ENCODE assay signal across 1 cellular context in the genomic region with DNA sequence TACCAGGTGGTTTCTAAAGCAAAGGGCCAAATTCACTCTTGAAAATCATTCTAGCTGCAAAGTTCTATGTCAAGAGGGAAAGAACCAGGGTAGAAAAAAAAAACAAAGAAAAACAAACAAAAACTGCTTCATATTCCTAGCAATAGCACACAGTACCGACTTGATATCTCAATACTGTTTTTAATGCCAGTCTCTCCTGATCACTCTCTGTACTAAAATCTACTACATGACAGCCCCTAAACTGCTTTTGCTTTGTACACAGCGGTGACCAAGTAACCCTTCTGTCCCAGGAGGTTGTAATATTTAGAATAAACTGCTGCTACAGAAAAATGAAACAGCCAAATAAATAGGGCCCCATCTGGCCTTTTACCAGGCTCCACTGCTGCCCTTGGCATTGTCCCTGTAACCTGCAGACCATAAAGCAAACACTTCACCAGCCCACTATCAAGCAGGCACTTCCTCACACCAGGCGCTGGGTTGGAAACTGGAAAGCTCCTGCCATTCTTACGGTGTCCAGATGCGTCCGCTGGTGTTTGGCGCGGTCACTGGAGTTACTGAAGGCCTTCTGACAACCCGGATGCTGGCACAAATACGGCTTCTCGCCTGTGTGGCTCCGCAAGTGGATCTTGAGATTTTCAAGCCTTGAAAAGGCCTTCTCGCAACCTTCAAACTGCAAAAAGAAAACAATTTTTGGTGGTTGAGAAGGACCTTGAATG.
TF ChIP-seq lines count a peak whose summit lies in the region.

No MANE protein-coding gene starts in this region.

TF ChIP-seq in HepG2, 621 proteins besides CTCF, POLR2A, EP300 and RAD21:
- TF ChIP-seq, protein P1, sequence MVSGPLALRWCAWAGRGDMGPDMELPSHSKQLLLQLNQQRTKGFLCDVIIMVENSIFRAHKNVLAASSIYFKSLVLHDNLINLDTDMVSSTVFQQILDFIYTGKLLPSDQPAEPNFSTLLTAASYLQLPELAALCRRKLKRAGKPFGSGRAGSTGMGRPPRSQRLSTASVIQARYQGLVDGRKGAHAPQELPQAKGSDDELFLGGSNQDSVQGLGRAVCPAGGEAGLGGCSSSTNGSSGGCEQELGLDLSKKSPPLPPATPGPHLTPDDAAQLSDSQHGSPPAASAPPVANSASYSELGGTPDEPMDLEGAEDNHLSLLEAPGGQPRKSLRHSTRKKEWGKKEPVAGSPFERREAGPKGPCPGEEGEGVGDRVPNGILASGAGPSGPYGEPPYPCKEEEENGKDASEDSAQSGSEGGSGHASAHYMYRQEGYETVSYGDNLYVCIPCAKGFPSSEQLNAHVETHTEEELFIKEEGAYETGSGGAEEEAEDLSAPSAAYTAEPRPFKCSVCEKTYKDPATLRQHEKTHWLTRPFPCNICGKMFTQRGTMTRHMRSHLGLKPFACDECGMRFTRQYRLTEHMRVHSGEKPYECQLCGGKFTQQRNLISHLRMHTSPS (CRISPR knock-in tag; IDR thresholded peaks at IDR 0.05; ENCODE audit: low read depth): no peak
- no peak for TF ChIP-seq ZNF350 (CRISPR knock-in tag; IDR thresholded peaks at IDR 0.05; ENCODE audit: borderline replicate concordance, low read depth)
- TF ChIP-seq NR3C1 (CRISPR knock-in tag; IDR thresholded peaks at IDR 0.05): no peak
- no peak for TF ChIP-seq HIVEP1 (CRISPR knock-in tag; IDR thresholded peaks at IDR 0.05)
- TF ChIP-seq ZNF747 (CRISPR knock-in tag; IDR thresholded peaks at IDR 0.05; ENCODE audit: borderline replicate concordance): no peak
- TF ChIP-seq NFIC (IDR thresholded peaks at IDR 0.05; ENCODE audit: low read length): no peak
- TF ChIP-seq, protein P2, sequence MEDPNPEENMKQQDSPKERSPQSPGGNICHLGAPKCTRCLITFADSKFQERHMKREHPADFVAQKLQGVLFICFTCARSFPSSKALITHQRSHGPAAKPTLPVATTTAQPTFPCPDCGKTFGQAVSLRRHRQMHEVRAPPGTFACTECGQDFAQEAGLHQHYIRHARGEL (CRISPR knock-in tag; IDR thresholded peaks at IDR 0.05): no peak
- TF ChIP-seq TBX3 (IDR thresholded peaks at IDR 0.05; ENCODE audit: borderline replicate concordance): no peak
- no peak for TF ChIP-seq ZNF124 (CRISPR knock-in tag; IDR thresholded peaks at IDR 0.05)
- TF ChIP-seq, protein P3, sequence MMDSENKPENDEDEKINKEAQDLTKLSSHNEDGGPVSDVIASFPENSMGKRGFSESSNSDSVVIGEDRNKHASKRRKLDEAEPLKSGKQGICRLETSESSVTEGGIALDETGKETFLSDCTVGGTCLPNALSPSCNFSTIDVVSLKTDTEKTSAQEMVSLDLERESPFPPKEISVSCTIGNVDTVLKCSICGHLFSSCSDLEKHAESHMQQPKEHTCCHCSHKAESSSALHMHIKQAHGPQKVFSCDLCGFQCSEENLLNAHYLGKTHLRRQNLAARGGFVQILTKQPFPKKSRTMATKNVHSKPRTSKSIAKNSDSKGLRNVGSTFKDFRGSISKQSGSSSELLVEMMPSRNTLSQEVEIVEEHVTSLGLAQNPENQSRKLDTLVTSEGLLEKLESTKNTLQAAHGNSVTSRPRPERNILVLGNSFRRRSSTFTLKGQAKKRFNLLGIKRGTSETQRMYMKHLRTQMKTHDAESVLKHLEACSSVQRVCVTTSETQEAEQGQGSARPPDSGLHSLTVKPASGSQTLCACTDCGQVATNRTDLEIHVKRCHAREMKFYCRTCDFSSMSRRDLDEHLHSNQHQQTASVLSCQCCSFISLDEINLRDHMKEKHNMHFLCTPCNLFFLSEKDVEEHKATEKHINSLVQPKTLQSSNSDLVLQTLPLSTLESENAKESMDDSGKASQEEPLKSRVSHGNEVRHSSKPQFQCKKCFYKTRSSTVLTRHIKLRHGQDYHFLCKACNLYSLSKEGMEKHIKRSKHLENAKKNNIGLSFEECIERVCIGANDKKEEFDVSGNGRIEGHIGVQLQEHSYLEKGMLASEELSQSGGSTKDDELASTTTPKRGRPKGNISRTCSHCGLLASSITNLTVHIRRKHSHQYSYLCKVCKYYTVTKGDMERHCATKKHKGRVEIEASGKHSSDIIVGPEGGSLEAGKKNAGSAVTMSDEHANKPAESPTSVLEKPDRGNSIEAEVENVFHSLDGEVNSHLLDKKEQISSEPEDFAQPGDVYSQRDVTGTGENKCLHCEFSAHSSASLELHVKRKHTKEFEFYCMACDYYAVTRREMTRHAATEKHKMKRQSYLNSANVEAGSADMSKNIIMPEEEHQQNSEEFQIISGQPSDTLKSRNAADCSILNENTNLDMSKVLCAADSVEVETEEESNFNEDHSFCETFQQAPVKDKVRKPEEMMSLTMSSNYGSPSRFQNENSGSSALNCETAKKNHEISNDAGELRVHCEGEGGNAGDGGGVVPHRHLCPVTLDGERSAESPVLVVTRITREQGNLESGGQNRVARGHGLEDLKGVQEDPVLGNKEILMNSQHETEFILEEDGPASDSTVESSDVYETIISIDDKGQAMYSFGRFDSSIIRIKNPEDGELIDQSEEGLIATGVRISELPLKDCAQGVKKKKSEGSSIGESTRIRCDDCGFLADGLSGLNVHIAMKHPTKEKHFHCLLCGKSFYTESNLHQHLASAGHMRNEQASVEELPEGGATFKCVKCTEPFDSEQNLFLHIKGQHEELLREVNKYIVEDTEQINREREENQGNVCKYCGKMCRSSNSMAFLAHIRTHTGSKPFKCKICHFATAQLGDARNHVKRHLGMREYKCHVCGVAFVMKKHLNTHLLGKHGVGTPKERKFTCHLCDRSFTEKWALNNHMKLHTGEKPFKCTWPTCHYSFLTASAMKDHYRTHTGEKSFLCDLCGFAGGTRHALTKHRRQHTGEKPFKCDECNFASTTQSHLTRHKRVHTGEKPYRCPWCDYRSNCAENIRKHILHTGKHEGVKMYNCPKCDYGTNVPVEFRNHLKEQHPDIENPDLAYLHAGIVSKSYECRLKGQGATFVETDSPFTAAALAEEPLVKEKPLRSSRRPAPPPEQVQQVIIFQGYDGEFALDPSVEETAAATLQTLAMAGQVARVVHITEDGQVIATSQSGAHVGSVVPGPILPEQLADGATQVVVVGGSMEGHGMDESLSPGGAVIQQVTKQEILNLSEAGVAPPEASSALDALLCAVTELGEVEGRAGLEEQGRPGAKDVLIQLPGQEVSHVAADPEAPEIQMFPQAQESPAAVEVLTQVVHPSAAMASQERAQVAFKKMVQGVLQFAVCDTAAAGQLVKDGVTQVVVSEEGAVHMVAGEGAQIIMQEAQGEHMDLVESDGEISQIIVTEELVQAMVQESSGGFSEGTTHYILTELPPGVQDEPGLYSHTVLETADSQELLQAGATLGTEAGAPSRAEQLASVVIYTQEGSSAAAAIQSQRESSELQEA (CRISPR knock-in tag; IDR thresholded peaks at IDR 0.05; ENCODE audit: not compliant biosample characterization): no peak
- TF ChIP-seq, protein P4, sequence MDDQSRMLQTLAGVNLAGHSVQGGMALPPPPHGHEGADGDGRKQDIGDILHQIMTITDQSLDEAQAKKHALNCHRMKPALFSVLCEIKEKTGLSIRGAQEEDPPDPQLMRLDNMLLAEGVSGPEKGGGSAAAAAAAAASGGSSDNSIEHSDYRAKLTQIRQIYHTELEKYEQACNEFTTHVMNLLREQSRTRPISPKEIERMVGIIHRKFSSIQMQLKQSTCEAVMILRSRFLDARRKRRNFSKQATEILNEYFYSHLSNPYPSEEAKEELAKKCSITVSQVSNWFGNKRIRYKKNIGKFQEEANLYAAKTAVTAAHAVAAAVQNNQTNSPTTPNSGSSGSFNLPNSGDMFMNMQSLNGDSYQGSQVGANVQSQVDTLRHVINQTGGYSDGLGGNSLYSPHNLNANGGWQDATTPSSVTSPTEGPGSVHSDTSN (CRISPR knock-in tag; IDR thresholded peaks at IDR 0.05; ENCODE audit: borderline replicate concordance): no peak
- TF ChIP-seq RARG (CRISPR knock-in tag; IDR thresholded peaks at IDR 0.05; ENCODE audit: low read depth): no peak
- TF ChIP-seq MED8 (CRISPR knock-in tag; IDR thresholded peaks at IDR 0.05; ENCODE audit: insufficient replicate concordance): no peak
- TF ChIP-seq ZNF160 (CRISPR knock-in tag; IDR thresholded peaks at IDR 0.05): no peak
- no peak for TF ChIP-seq ZNF143 (CRISPR knock-in tag; IDR thresholded peaks at IDR 0.05)
- TF ChIP-seq NFE2L1 (CRISPR knock-in tag; IDR thresholded peaks at IDR 0.05; ENCODE audit: borderline replicate concordance): no peak
- TF ChIP-seq, protein P5, sequence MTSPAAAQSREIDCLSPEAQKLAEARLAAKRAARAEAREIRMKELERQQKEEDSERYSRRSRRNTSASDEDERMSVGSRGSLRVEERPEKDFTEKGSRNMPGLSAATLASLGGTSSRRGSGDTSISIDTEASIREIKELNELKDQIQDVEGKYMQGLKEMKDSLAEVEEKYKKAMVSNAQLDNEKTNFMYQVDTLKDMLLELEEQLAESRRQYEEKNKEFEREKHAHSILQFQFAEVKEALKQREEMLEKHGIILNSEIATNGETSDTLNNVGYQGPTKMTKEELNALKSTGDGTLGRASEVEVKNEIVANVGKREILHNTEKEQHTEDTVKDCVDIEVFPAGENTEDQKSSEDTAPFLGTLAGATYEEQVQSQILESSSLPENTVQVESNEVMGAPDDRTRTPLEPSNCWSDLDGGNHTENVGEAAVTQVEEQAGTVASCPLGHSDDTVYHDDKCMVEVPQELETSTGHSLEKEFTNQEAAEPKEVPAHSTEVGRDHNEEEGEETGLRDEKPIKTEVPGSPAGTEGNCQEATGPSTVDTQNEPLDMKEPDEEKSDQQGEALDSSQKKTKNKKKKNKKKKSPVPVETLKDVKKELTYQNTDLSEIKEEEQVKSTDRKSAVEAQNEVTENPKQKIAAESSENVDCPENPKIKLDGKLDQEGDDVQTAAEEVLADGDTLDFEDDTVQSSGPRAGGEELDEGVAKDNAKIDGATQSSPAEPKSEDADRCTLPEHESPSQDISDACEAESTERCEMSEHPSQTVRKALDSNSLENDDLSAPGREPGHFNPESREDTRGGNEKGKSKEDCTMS (CRISPR knock-in tag; conservative IDR thresholded peaks at IDR 0.05): no peak
